Comparison of ENCODE assay signal across 11 cellular contexts in genomic region chr4:103719320-103720204, GRCh38. TPM values are rescaled to one million over a fixed set of nuclear protein-coding genes. Genes with fewer than 3 reads are reported as not detected.
A peak's percentile ranks its signal among the peaks of the same experiment; 100 is the strongest.
DNase-seq lines count a peak whose midpoint lies in the region; ATAC-seq and TF ChIP-seq lines count a peak whose summit lies in the region.
"Had no signal": no experiment of that assay in that cellular context is flagged by ENCODE, and none has a peak within 500 bp of the region (broad histone marks: within the 10 kb centered on the region; RNA-seq: fewer than 3 reads in every experiment).

Gene TACR3, minus strand, starts transcription at chr4:103719985. Its CDS starts 310 bp downstream, at chr4:103719675.

- H4K5ac ChIP-seq in mesendoderm (ENCODE audit: low read length): no peak within 1 kb of the TSS

- no peak within 1 kb of the TSS for H3K4me3 Mint-ChIP-seq in effector memory CD8-positive, alpha-beta T cell
- H3K4me3 Mint-ChIP-seq in activated T-cell treated with anti-CD3 and anti-CD28 coated beads, Interleukin-2, amount 50 U/mL, for 24 hours: no peak within 1 kb of the TSS
- H3K4me3 Mint-ChIP-seq: activated T-cell treated with anti-CD3 and anti-CD28 coated beads, Interleukin-2, amount 50 U/mL, for 4 hours had no signal

- no peak for TF ChIP-seq EP300 in suprapubic skin (IDR thresholded peaks at IDR 0.05)

- no peaks in the 10 kb centered on the region for H3K4me1 ChIP-seq in mesendoderm (ENCODE audit: control insufficient read depth, low read depth, low read length)
- peaks cover 12% of the 10 kb centered on the region for H3K4me1 ChIP-seq in suprapubic skin

- H3K79me1 ChIP-seq in mesendoderm (ENCODE audit: low read length): no peaks in the 10 kb centered on the region

- no peak for TF ChIP-seq POLR2A in suprapubic skin (IDR thresholded peaks at IDR 0.05)

- H3K4me1 Mint-ChIP-seq in effector memory CD8-positive, alpha-beta T cell (ENCODE audit: low read depth in 2 of 2): no peaks in the 10 kb centered on the region
- H3K4me1 Mint-ChIP-seq in activated T-cell treated with anti-CD3 and anti-CD28 coated beads, Interleukin-2, amount 50 U/mL, for 24 hours (ENCODE audit: low read depth): no peaks in the 10 kb centered on the region

- peak within 1 kb of the TSS; percentile 79 for H3K4me2 ChIP-seq in mesendoderm (ENCODE audit: low read length)

- peak within 1 kb of the TSS; percentile 86 for H3K56ac ChIP-seq in mesendoderm (ENCODE audit: low read length)

- H2BK15ac ChIP-seq in mesendoderm (replicated peaks; ENCODE audit: low read depth): no peak within 1 kb of the TSS

- no peak within 1 kb of the TSS for H2BK120ac ChIP-seq in mesendoderm (ENCODE audit: low read depth, low read length)

- no CpG with 5 or more reads among the region's 47 CpGs for WGBS in mesendoderm (ENCODE audit: extremely low coverage, insufficient coverage, low lambda C conversion rate)
- 3% methylated on average over 43 of the region's 47 CpGs for WGBS in suprapubic skin

- TF ChIP-seq CTCF in coronary artery (IDR thresholded peaks at IDR 0.05) (no peak), suprapubic skin (IDR thresholded peaks at IDR 0.05) (no peak)

- no peak within 1 kb of the TSS for H3K18ac ChIP-seq in mesendoderm (ENCODE audit: low read length)

- peaks cover 7 to 9% of the 10 kb centered on the region in 2 donors for H3K9me3 Mint-ChIP-seq in effector memory CD8-positive, alpha-beta T cell
- H3K9me3 Mint-ChIP-seq in activated T-cell treated with anti-CD3 and anti-CD28 coated beads, Interleukin-2, amount 50 U/mL, for 24 hours: peaks cover 5% of the 10 kb centered on the region
- H3K9me3 Mint-ChIP-seq: activated T-cell treated with anti-CD3 and anti-CD28 coated beads, Interleukin-2, amount 50 U/mL, for 4 hours had no signal

- peak; percentile 26 for DNase-seq in MG63
- DNase-seq in coronary artery (ENCODE audit: low spot score): no peak
- DNase-seq in mesendoderm: peak; percentile 74
- peak in 1 of 2 donors; percentile 28 for DNase-seq in suprapubic skin (ENCODE audit: low spot score in 2 of 2)
- no peak for DNase-seq in effector memory CD8-positive, alpha-beta T cell
- DNase-seq in activated T-cell treated with anti-CD3 and anti-CD28 coated beads, Interleukin-2, amount 50 U/mL, for 24 hours: no peak
- DNase-seq: activated T-cell treated with anti-CD3 and anti-CD28 coated beads, Interleukin-2, amount 50 U/mL, for 4 hours; dermis blood vessel endothelial cell had no signal

- H3K27me3 Mint-ChIP-seq in effector memory CD8-positive, alpha-beta T cell: no peaks in the 10 kb centered on the region
- peaks cover 6% of the 10 kb centered on the region for H3K27me3 Mint-ChIP-seq in activated T-cell treated with anti-CD3 and anti-CD28 coated beads, Interleukin-2, amount 50 U/mL, for 24 hours

- no peaks in the 10 kb centered on the region for H3K79me2 ChIP-seq in mesendoderm (ENCODE audit: control insufficient read depth, insufficient read depth, low read length)

- no peak within 1 kb of the TSS for H3K23ac ChIP-seq in mesendoderm (ENCODE audit: low read length)

- no peaks in the 10 kb centered on the region for H3K9me3 ChIP-seq in MG63
- H3K9me3 ChIP-seq in suprapubic skin: no peaks in the 10 kb centered on the region

- no peak within 1 kb of the TSS for H3K27ac ChIP-seq in coronary artery
- H3K27ac ChIP-seq in mesendoderm (ENCODE audit: low read depth, low read length): no peak within 1 kb of the TSS
- no peak within 1 kb of the TSS for H3K27ac ChIP-seq in suprapubic skin

- peaks cover 3% of the 10 kb centered on the region; the same call in 1 of the 2 replicates for H3K27me3 ChIP-seq in MG63
- no peaks in the 10 kb centered on the region for H3K27me3 ChIP-seq in mesendoderm (ENCODE audit: insufficient read depth, low read length, poor library complexity)
- H3K27me3 ChIP-seq in suprapubic skin: peaks cover 10% of the 10 kb centered on the region

- no peaks in the 10 kb centered on the region for H3K36me3 Mint-ChIP-seq in effector memory CD8-positive, alpha-beta T cell (ENCODE audit: insufficient read depth)
- no peaks in the 10 kb centered on the region for H3K36me3 Mint-ChIP-seq in activated T-cell treated with anti-CD3 and anti-CD28 coated beads, Interleukin-2, amount 50 U/mL, for 24 hours (ENCODE audit: low read depth)

- H4K8ac ChIP-seq in mesendoderm (ENCODE audit: low read depth, low read length): no peak within 1 kb of the TSS

- H3K4me3 ChIP-seq in MG63 (peak within 1 kb of the TSS; percentile 27), coronary artery (peak within 1 kb of the TSS; percentile 38), mesendoderm (ENCODE audit: low read length) (peak within 1 kb of the TSS; percentile 61), suprapubic skin (peak within 1 kb of the TSS; percentile 24)

- H3K4ac ChIP-seq in mesendoderm (ENCODE audit: low read depth, low read length): no peak within 1 kb of the TSS

- peak within 1 kb of the TSS; percentile 69 for H3K9ac ChIP-seq in mesendoderm (ENCODE audit: low read length)

- H3K27ac Mint-ChIP-seq in effector memory CD8-positive, alpha-beta T cell: no peak within 1 kb of the TSS
- H3K27ac Mint-ChIP-seq in activated T-cell treated with anti-CD3 and anti-CD28 coated beads, Interleukin-2, amount 50 U/mL, for 24 hours: no peak within 1 kb of the TSS

- H3K36me3 ChIP-seq in MG63 (no peaks in the 10 kb centered on the region), mesendoderm (ENCODE audit: control insufficient read depth, insufficient read depth, low read length) (no peaks in the 10 kb centered on the region), suprapubic skin (no peaks in the 10 kb centered on the region)

- ATAC-seq in GM21447 (IDR thresholded peaks at IDR 0.05; ENCODE audit: unreplicated experiment): no peak
- ATAC-seq in GM21390 (IDR thresholded peaks at IDR 0.05; ENCODE audit: unreplicated experiment): no peak
- no peak for ATAC-seq in effector memory CD8-positive, alpha-beta T cell (replicated peaks)

- no peak within 1 kb of the TSS for H2BK5ac ChIP-seq in mesendoderm (ENCODE audit: low read length)

- H2AK5ac ChIP-seq in mesendoderm (ENCODE audit: low read length): no peak within 1 kb of the TSS

RNA-seq across cellular contexts. Expression of gene TACR3, which starts in this region (rescaled TPM):
- total RNA-seq in MG63 (2014; rRNA removed; shearing (Covaris generic); ENCODE audit: low replicate concordance): not detected in 2 replicates
- polyA plus RNA-seq in mesendoderm (2013, experiment 1 of 2): 2.4 TPM
- 2.4 TPM for polyA plus RNA-seq in mesendoderm (2013, experiment 2 of 2)
- under 1 TPM in 1 of 4 donors, not detected in 3; 0.16 TPM for total RNA-seq in suprapubic skin
- total RNA-seq: activated T-cell treated with anti-CD3 and anti-CD28 coated beads, Interleukin-2, amount 50 U/mL, for 4 hours; dermis blood vessel endothelial cell; liver had no signal
- polyA plus RNA-seq: liver had no signal

Comparison
In these comparisons a context has a peak if more than half of its experiments do, and no peak if none do; other contexts are left out.
1. Peak in DNase-seq and H3K4me3 ChIP-seq in MG63; RNA of the gene not detected or under 1 TPM.